In the genomic region with DNA sequence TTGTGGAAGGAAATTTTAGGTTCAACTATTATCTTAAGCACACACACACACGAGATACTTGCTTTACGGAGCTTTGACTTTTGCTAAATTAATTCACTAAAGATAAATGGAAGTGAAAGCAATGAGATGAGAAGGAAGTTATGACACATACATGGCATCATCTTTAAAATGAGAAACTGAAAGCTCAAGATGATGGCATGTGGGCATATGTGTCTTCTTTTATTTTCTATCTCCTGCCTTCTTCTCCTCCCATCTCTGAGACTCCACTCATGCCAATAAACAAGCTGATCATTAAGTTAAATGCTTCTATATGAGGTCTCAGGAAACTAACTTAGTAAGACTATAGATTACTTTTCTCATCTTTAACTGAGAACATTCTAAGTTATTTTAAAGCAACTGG, we compare ENCODE assay signal across 9 cellular contexts.
A peak's percentile ranks its signal among the peaks of the same experiment; 100 is the strongest.
DNase-seq lines count a peak whose midpoint lies in the region; ATAC-seq, FAIRE-seq and TF ChIP-seq lines count a peak whose summit lies in the region.
"Had no signal": no experiment of that assay in that cellular context is flagged by ENCODE, and none has a peak within 500 bp of the region (broad histone marks: within the 10 kb centered on the region; RNA-seq: fewer than 3 reads in every experiment).

No MANE protein-coding gene starts in this region.

- no peaks in the 10 kb centered on the region for H3K9me3 Mint-ChIP-seq in activated naive CD4-positive, alpha-beta T cell treated with anti-CD3 and anti-CD28 coated beads, Interleukin-2, amount 50 U/mL, for 24 hours
- no peaks in the 10 kb centered on the region for H3K9me3 Mint-ChIP-seq in activated CD8-positive, alpha-beta T cell treated with anti-CD3 and anti-CD28 coated beads for 36 hours
- H3K9me3 Mint-ChIP-seq: brain had no signal

- TF ChIP-seq CTCF in activated CD8-positive, alpha-beta T cell treated with anti-CD3 and anti-CD28 coated beads for 36 hours (IDR thresholded peaks at IDR 0.05) = no peak
- TF ChIP-seq CTCF in upper lobe of right lung (IDR thresholded peaks at IDR 0.05) = no peak
- TF ChIP-seq CTCF in kidney (IDR thresholded peaks at IDR 0.05; ENCODE audit: borderline replicate concordance, extremely low read depth, insufficient read depth) = no peak

- H3K36me3 ChIP-seq in upper lobe of right lung (no peaks in the 10 kb centered on the region), kidney (ENCODE audit: control insufficient read depth in 1 of 2, insufficient read depth in 2 of 2, low read length in 2 of 2) (no peaks in the 10 kb centered on the region)

- no peak overlapping the region for H3K27ac ChIP-seq in upper lobe of right lung
- H3K27ac ChIP-seq in kidney (ENCODE audit: low read depth in 2 of 2, low read length in 2 of 2) = no peak overlapping the region

- no peak overlapping the region for H3K4me3 ChIP-seq in upper lobe of right lung
- H3K4me3 ChIP-seq in kidney (ENCODE audit: low read length in 2 of 2) = no peak overlapping the region

- intact Hi-C loops in activated CD8-positive, alpha-beta T cell treated with anti-CD3 and anti-CD28 coated beads for 36 hours (cut with micrococcal nuclease) = loop anchor here (10.0 kb wide), 1 partner anchor 74 kb away; no protein-coding TSS in a partner anchor
- intact Hi-C loops in upper lobe of right lung (cut with DNase I) = no loop called here
- intact Hi-C loops in kidney (cut with DNase I) = no loop called here

- no peaks in the 10 kb centered on the region for H3K27me3 Mint-ChIP-seq in activated naive CD4-positive, alpha-beta T cell treated with anti-CD3 and anti-CD28 coated beads, Interleukin-2, amount 50 U/mL, for 24 hours
- no peaks in the 10 kb centered on the region for H3K27me3 Mint-ChIP-seq in activated CD8-positive, alpha-beta T cell treated with anti-CD3 and anti-CD28 coated beads for 36 hours
- H3K27me3 Mint-ChIP-seq: brain had no signal

- peak overlapping the region; percentile 72 for H3K4me3 Mint-ChIP-seq in activated naive CD4-positive, alpha-beta T cell treated with anti-CD3 and anti-CD28 coated beads, Interleukin-2, amount 50 U/mL, for 24 hours
- peak overlapping the region; percentile 67 for H3K4me3 Mint-ChIP-seq in activated CD8-positive, alpha-beta T cell treated with anti-CD3 and anti-CD28 coated beads for 36 hours
- H3K4me3 Mint-ChIP-seq: brain had no signal

- H3K9ac ChIP-seq in kidney (ENCODE audit: low read length in 2 of 2) = no peak overlapping the region

- POLR2A ChIA-PET in activated CD8-positive, alpha-beta T cell treated with anti-CD3 and anti-CD28 coated beads for 36 hours (lab: Charles Lee) = no interaction called here

- ATAC-seq in HG03103 (IDR thresholded peaks at IDR 0.05; ENCODE audit: low read depth, unreplicated experiment) = peak; percentile 86
- peak; percentile 90 for ATAC-seq in activated CD8-positive, alpha-beta T cell treated with anti-CD3 and anti-CD28 coated beads for 36 hours
- peak; percentile 59 for ATAC-seq in upper lobe of right lung

- no peak for FAIRE-seq in kidney (lab: Jason Lieb, UNC)

- peaks cover 5% of the 10 kb centered on the region for H3K36me3 Mint-ChIP-seq in activated naive CD4-positive, alpha-beta T cell treated with anti-CD3 and anti-CD28 coated beads, Interleukin-2, amount 50 U/mL, for 24 hours
- peaks cover 4% of the 10 kb centered on the region for H3K36me3 Mint-ChIP-seq in activated CD8-positive, alpha-beta T cell treated with anti-CD3 and anti-CD28 coated beads for 36 hours (ENCODE audit: low read depth)

- no peak for DNase-seq in activated naive CD4-positive, alpha-beta T cell treated with anti-CD3 and anti-CD28 coated beads, Interleukin-2, amount 50 U/mL, for 16 hours
- DNase-seq in activated CD8-positive, alpha-beta T cell treated with anti-CD3 and anti-CD28 coated beads for 36 hours = no peak
- DNase-seq in upper lobe of right lung (no peak), COLO829 (ENCODE audit: low spot score) (no peak), hypothalamus (lab: John Stamatoyannopoulos, UW) (no peak), kidney (no peak)

- peak overlapping the region; percentile 95 for H3K27ac Mint-ChIP-seq in activated naive CD4-positive, alpha-beta T cell treated with anti-CD3 and anti-CD28 coated beads, Interleukin-2, amount 50 U/mL, for 24 hours
- H3K27ac Mint-ChIP-seq in activated CD8-positive, alpha-beta T cell treated with anti-CD3 and anti-CD28 coated beads for 36 hours = peak overlapping the region; percentile 91
- H3K27ac Mint-ChIP-seq: brain had no signal

- CTCF ChIA-PET in activated CD8-positive, alpha-beta T cell treated with anti-CD3 and anti-CD28 coated beads for 36 hours (lab: Charles Lee) = interaction anchor here (0.9 to 2.3 kb wide), 8 partner anchors 26 to 175 kb away, joined by 3 to 8 read pairs (median 4); no protein-coding TSS in a partner anchor

- H3K4me1 ChIP-seq in upper lobe of right lung (peaks cover 13% of the 10 kb centered on the region), kidney (ENCODE audit: control insufficient read depth in 1 of 2, insufficient read depth in 1 of 2, low read depth in 1 of 2, low read length in 2 of 2) (peaks cover 5% of the 10 kb centered on the region in 2 donors)

- H3K9me3 ChIP-seq in upper lobe of right lung = no peaks in the 10 kb centered on the region
- no peaks in the 10 kb centered on the region for H3K9me3 ChIP-seq in kidney (ENCODE audit: control insufficient read depth in 1 of 2, low read length in 2 of 2)

- H3K4me1 Mint-ChIP-seq in activated naive CD4-positive, alpha-beta T cell treated with anti-CD3 and anti-CD28 coated beads, Interleukin-2, amount 50 U/mL, for 24 hours = peaks cover 74% of the 10 kb centered on the region
- peaks cover 49% of the 10 kb centered on the region for H3K4me1 Mint-ChIP-seq in activated CD8-positive, alpha-beta T cell treated with anti-CD3 and anti-CD28 coated beads for 36 hours (ENCODE audit: low read depth)

- no peaks in the 10 kb centered on the region for H3K27me3 ChIP-seq in upper lobe of right lung
